Comparison of ENCODE assay signal across 9 cellular contexts in genomic region chr6:146041282-146041681, GRCh38. TPM values are rescaled to one million over a fixed set of nuclear protein-coding genes. Genes with fewer than 3 reads are reported as not detected.
DNase-seq lines count a peak whose midpoint lies in the region; ATAC-seq and TF ChIP-seq lines count a peak whose summit lies in the region.
"Had no signal": no experiment of that assay in that cellular context is flagged by ENCODE, and none has a peak within 500 bp of the region (broad histone marks: within the 10 kb centered on the region; RNA-seq: fewer than 3 reads in every experiment).

No MANE protein-coding gene starts in this region.

- no peaks in the 10 kb centered on the region for H3K4me1 ChIP-seq in foreskin keratinocyte

- no peak for DNase-seq in BJ (ENCODE audit: low read depth)
- peak; percentile 58 for DNase-seq in OCI-M1 (lab: John Stamatoyannopoulos, UW)
- DNase-seq in foreskin keratinocyte = peak in 1 of 2 donors; percentile 15
- DNase-seq in stimulated activated CD8-positive, alpha-beta memory T cell treated with anti-CD3 and anti-CD28 coated beads, Interleukin-4, amount 100 ng/mL, for 48 hours = no peak
- no peak for DNase-seq in NOMO-1 (lab: John Stamatoyannopoulos, UW; ENCODE audit: unreplicated experiment in 2 of 2)
- DNase-seq: NCI-H2029 treated with DMSO at 0.1 percent for 48 hours had no signal

- CTCF ChIA-PET in BJ (lab: Yijun Ruan, JAX) = no interaction called here

- POLR2A ChIA-PET in BJ (lab: Charles Lee) = no interaction called here

- ATAC-seq in GM21360 (IDR thresholded peaks at IDR 0.05; ENCODE audit: unreplicated experiment) = peak; percentile 62
- no peak for ATAC-seq in foreskin keratinocyte
- ATAC-seq in GM21528 (IDR thresholded peaks at IDR 0.05; ENCODE audit: low FRiP score, unreplicated experiment) = no peak
- no peak for ATAC-seq in GM19035 (IDR thresholded peaks at IDR 0.05; ENCODE audit: unreplicated experiment)

- H3K36me3 ChIP-seq in BJ (ENCODE audit: control insufficient read depth, insufficient read depth, low read length) = no peaks in the 10 kb centered on the region

- H3K27me3 ChIP-seq in BJ (ENCODE audit: control insufficient read depth, insufficient read depth, low read length) (no peaks in the 10 kb centered on the region), foreskin keratinocyte (no peaks in the 10 kb centered on the region)

- H3K27ac ChIP-seq in foreskin keratinocyte = no peak overlapping the region

- peak; percentile 23; the same call in 1 of the 2 replicates for TF ChIP-seq CTCF in BJ (IDR thresholded peaks at IDR 0.05; ENCODE audit: insufficient read depth, low read depth, low read length)
- peak; percentile 37 for TF ChIP-seq CTCF in foreskin keratinocyte (conservative IDR thresholded peaks at IDR 0.05)

- no peak overlapping the region for H3K4me3 ChIP-seq in BJ (ENCODE audit: low read depth, low read length)

RNA-seq across cellular contexts. Expression of gene GRM1, which starts 12.4 kb away (rescaled TPM):
- 0.01 and 0.02 TPM in 2 replicates for polyA plus RNA-seq in BJ (2011; rRNA removed)
- 0.05 TPM in 1 of 2 replicates, not detected in the other for polyA minus RNA-seq in BJ (2011; rRNA and poly(A)+ RNA removed)
- total RNA-seq in foreskin keratinocyte = not detected in 2 replicates
- polyA plus RNA-seq in foreskin keratinocyte = not detected in 2 replicates
